ENCODE assay signal across 1 cellular context in genomic region chr6:52262620-52263344, GRCh38.
TF ChIP-seq lines count a peak whose summit lies in the region.

No MANE protein-coding gene starts in this region.

TF ChIP-seq in SK-N-SH treated with all-trans-retinoic acid at 6 μM for 48 hours, 23 proteins besides CTCF, POLR2A, EP300 and RAD21 (continued from another document):
- TF ChIP-seq ZNF8 (CRISPR knock-in tag; IDR thresholded peaks at IDR 0.05) (no peak), TOX (CRISPR knock-in tag; IDR thresholded peaks at IDR 0.05; ENCODE audit: borderline replicate concordance) (no peak), TCF4 (CRISPR knock-in tag; IDR thresholded peaks at IDR 0.05; ENCODE audit: borderline replicate concordance) (no peak), PATZ1 (CRISPR knock-in tag; IDR thresholded peaks at IDR 0.05; ENCODE audit: borderline replicate concordance) (no peak), ISL1 (CRISPR knock-in tag; IDR thresholded peaks at IDR 0.05) (no peak)
